Comparison of ENCODE assay signal across 1 cellular context in the genomic region with DNA sequence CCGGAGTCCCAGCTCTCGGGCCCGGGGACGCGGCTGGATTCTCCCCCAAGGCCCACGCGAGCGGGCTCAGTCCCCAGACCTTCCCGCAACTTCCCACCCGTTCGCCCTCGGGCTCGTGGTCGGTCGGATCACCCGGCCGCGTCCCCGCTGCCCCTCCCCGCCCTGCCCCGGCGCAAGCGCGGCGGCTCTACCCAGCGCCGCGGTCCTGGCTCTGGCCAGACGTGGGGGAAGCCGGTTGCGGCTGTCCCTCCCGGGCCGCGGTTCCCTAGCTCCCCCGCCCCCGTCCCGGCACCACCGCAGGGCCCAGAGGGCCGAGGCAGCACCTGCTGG.
TF ChIP-seq lines count a peak whose summit lies in the region.

No MANE protein-coding gene starts in this region.

TF ChIP-seq in HepG2, 621 proteins besides CTCF, POLR2A, EP300 and RAD21 (continued from another document and continues in another):
- TF ChIP-seq RARA (CRISPR knock-in tag; IDR thresholded peaks at IDR 0.05) (no peak), FOXO1 (CRISPR knock-in tag; IDR thresholded peaks at IDR 0.05) (no peak), ZNF256 (CRISPR knock-in tag; conservative IDR thresholded peaks at IDR 0.05) (0 out of 2 replicates have a peak, but pooled peaks have one; percentile 29), FIP1L1 (IDR thresholded peaks at IDR 0.05; ENCODE audit: borderline replicate concordance, insufficient read depth, low read depth, low read length) (no peak), ZNF354B (CRISPR knock-in tag; IDR thresholded peaks at IDR 0.05) (no peak; the same call in none of the 2 replicates), KLF16 (CRISPR knock-in tag; IDR thresholded peaks at IDR 0.05) (no peak), ZNF549 (CRISPR knock-in tag; IDR thresholded peaks at IDR 0.05) (no peak), ZFP36 (IDR thresholded peaks at IDR 0.05; ENCODE audit: borderline replicate concordance, low read depth, low read length, partially characterized antibody) (no peak), ZNF883 (CRISPR knock-in tag; IDR thresholded peaks at IDR 0.05; ENCODE audit: not compliant biosample characterization) (no peak), CHD2 (IDR thresholded peaks at IDR 0.05; ENCODE audit: low read depth, low read length) (no peak), IKZF4 (CRISPR knock-in tag; IDR thresholded peaks at IDR 0.05; ENCODE audit: borderline replicate concordance, low read depth, not compliant biosample characterization) (no peak), KDM2A (CRISPR knock-in tag; IDR thresholded peaks at IDR 0.05; ENCODE audit: borderline replicate concordance, low read depth) (no peak), ZNF619 (CRISPR knock-in tag; IDR thresholded peaks at IDR 0.05) (no peak), HNF4G (IDR thresholded peaks at IDR 0.05; ENCODE audit: borderline replicate concordance, low read depth, low read length) (no peak), HNF4G (CRISPR knock-in tag; IDR thresholded peaks at IDR 0.05; ENCODE audit: borderline replicate concordance, low read depth) (no peak), ZFP41 (CRISPR knock-in tag; IDR thresholded peaks at IDR 0.05; ENCODE audit: borderline replicate concordance) (no peak), CCDC6 (CRISPR knock-in tag; IDR thresholded peaks at IDR 0.05) (no peak), AKAP8 (CRISPR knock-in tag; IDR thresholded peaks at IDR 0.05) (no peak)
- TF ChIP-seq, protein P1, sequence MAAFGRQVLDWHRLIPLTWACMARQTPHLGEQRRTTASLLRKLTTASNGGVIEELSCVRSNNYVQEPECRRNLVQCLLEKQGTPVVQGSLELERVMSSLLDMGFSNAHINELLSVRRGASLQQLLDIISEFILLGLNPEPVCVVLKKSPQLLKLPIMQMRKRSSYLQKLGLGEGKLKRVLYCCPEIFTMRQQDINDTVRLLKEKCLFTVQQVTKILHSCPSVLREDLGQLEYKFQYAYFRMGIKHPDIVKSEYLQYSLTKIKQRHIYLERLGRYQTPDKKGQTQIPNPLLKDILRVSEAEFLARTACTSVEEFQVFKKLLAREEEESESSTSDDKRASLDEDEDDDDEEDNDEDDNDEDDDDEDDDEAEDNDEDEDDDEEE (CRISPR knock-in tag; IDR thresholded peaks at IDR 0.05) = no peak
- TF ChIP-seq, protein P2, sequence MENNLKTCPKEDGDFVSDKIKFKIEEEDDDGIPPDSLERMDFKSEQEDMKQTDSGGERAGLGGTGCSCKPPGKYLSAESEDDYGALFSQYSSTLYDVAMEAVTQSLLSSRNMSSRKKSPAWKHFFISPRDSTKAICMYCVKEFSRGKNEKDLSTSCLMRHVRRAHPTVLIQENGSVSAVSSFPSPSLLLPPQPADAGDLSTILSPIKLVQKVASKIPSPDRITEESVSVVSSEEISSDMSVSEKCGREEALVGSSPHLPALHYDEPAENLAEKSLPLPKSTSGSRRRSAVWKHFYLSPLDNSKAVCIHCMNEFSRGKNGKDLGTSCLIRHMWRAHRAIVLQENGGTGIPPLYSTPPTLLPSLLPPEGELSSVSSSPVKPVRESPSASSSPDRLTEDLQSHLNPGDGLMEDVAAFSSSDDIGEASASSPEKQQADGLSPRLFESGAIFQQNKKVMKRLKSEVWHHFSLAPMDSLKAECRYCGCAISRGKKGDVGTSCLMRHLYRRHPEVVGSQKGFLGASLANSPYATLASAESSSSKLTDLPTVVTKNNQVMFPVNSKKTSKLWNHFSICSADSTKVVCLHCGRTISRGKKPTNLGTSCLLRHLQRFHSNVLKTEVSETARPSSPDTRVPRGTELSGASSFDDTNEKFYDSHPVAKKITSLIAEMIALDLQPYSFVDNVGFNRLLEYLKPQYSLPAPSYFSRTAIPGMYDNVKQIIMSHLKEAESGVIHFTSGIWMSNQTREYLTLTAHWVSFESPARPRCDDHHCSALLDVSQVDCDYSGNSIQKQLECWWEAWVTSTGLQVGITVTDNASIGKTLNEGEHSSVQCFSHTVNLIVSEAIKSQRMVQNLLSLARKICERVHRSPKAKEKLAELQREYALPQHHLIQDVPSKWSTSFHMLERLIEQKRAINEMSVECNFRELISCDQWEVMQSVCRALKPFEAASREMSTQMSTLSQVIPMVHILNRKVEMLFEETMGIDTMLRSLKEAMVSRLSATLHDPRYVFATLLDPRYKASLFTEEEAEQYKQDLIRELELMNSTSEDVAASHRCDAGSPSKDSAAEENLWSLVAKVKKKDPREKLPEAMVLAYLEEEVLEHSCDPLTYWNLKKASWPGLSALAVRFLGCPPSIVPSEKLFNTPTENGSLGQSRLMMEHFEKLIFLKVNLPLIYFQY (CRISPR knock-in tag; IDR thresholded peaks at IDR 0.05; ENCODE audit: borderline replicate concordance) = no peak
- TF ChIP-seq, protein P3, sequence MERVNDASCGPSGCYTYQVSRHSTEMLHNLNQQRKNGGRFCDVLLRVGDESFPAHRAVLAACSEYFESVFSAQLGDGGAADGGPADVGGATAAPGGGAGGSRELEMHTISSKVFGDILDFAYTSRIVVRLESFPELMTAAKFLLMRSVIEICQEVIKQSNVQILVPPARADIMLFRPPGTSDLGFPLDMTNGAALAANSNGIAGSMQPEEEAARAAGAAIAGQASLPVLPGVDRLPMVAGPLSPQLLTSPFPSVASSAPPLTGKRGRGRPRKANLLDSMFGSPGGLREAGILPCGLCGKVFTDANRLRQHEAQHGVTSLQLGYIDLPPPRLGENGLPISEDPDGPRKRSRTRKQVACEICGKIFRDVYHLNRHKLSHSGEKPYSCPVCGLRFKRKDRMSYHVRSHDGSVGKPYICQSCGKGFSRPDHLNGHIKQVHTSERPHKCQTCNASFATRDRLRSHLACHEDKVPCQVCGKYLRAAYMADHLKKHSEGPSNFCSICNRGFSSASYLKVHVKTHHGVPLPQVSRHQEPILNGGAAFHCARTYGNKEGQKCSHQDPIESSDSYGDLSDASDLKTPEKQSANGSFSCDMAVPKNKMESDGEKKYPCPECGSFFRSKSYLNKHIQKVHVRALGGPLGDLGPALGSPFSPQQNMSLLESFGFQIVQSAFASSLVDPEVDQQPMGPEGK (CRISPR knock-in tag; IDR thresholded peaks at IDR 0.05) = no peak
- TF ChIP-seq, protein P4, sequence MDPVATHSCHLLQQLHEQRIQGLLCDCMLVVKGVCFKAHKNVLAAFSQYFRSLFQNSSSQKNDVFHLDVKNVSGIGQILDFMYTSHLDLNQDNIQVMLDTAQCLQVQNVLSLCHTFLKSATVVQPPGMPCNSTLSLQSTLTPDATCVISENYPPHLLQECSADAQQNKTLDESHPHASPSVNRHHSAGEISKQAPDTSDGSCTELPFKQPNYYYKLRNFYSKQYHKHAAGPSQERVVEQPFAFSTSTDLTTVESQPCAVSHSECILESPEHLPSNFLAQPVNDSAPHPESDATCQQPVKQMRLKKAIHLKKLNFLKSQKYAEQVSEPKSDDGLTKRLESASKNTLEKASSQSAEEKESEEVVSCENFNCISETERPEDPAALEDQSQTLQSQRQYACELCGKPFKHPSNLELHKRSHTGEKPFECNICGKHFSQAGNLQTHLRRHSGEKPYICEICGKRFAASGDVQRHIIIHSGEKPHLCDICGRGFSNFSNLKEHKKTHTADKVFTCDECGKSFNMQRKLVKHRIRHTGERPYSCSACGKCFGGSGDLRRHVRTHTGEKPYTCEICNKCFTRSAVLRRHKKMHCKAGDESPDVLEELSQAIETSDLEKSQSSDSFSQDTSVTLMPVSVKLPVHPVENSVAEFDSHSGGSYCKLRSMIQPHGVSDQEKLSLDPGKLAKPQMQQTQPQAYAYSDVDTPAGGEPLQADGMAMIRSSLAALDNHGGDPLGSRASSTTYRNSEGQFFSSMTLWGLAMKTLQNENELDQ (CRISPR knock-in tag; IDR thresholded peaks at IDR 0.05; ENCODE audit: borderline replicate concordance) = no peak
- TF ChIP-seq, protein P5, sequence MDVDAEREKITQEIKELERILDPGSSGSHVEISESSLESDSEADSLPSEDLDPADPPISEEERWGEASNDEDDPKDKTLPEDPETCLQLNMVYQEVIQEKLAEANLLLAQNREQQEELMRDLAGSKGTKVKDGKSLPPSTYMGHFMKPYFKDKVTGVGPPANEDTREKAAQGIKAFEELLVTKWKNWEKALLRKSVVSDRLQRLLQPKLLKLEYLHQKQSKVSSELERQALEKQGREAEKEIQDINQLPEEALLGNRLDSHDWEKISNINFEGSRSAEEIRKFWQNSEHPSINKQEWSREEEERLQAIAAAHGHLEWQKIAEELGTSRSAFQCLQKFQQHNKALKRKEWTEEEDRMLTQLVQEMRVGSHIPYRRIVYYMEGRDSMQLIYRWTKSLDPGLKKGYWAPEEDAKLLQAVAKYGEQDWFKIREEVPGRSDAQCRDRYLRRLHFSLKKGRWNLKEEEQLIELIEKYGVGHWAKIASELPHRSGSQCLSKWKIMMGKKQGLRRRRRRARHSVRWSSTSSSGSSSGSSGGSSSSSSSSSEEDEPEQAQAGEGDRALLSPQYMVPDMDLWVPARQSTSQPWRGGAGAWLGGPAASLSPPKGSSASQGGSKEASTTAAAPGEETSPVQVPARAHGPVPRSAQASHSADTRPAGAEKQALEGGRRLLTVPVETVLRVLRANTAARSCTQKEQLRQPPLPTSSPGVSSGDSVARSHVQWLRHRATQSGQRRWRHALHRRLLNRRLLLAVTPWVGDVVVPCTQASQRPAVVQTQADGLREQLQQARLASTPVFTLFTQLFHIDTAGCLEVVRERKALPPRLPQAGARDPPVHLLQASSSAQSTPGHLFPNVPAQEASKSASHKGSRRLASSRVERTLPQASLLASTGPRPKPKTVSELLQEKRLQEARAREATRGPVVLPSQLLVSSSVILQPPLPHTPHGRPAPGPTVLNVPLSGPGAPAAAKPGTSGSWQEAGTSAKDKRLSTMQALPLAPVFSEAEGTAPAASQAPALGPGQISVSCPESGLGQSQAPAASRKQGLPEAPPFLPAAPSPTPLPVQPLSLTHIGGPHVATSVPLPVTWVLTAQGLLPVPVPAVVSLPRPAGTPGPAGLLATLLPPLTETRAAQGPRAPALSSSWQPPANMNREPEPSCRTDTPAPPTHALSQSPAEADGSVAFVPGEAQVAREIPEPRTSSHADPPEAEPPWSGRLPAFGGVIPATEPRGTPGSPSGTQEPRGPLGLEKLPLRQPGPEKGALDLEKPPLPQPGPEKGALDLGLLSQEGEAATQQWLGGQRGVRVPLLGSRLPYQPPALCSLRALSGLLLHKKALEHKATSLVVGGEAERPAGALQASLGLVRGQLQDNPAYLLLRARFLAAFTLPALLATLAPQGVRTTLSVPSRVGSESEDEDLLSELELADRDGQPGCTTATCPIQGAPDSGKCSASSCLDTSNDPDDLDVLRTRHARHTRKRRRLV (CRISPR knock-in tag; IDR thresholded peaks at IDR 0.05) = no peak
- TF ChIP-seq, protein P6, sequence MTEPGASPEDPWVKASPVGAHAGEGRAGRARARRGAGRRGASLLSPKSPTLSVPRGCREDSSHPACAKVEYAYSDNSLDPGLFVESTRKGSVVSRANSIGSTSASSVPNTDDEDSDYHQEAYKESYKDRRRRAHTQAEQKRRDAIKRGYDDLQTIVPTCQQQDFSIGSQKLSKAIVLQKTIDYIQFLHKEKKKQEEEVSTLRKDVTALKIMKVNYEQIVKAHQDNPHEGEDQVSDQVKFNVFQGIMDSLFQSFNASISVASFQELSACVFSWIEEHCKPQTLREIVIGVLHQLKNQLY (CRISPR knock-in tag; IDR thresholded peaks at IDR 0.05) = peak; percentile 19; the same call in 1 of the 2 replicates
- TF ChIP-seq, protein P7, sequence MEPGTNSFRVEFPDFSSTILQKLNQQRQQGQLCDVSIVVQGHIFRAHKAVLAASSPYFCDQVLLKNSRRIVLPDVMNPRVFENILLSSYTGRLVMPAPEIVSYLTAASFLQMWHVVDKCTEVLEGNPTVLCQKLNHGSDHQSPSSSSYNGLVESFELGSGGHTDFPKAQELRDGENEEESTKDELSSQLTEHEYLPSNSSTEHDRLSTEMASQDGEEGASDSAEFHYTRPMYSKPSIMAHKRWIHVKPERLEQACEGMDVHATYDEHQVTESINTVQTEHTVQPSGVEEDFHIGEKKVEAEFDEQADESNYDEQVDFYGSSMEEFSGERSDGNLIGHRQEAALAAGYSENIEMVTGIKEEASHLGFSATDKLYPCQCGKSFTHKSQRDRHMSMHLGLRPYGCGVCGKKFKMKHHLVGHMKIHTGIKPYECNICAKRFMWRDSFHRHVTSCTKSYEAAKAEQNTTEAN (CRISPR knock-in tag; conservative IDR thresholded peaks at IDR 0.05) = no peak
- TF ChIP-seq, protein P8, sequence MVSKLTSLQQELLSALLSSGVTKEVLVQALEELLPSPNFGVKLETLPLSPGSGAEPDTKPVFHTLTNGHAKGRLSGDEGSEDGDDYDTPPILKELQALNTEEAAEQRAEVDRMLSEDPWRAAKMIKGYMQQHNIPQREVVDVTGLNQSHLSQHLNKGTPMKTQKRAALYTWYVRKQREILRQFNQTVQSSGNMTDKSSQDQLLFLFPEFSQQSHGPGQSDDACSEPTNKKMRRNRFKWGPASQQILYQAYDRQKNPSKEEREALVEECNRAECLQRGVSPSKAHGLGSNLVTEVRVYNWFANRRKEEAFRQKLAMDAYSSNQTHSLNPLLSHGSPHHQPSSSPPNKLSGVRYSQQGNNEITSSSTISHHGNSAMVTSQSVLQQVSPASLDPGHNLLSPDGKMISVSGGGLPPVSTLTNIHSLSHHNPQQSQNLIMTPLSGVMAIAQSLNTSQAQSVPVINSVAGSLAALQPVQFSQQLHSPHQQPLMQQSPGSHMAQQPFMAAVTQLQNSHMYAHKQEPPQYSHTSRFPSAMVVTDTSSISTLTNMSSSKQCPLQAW (CRISPR knock-in tag; IDR thresholded peaks at IDR 0.05) = no peak
- TF ChIP-seq, protein P9, sequence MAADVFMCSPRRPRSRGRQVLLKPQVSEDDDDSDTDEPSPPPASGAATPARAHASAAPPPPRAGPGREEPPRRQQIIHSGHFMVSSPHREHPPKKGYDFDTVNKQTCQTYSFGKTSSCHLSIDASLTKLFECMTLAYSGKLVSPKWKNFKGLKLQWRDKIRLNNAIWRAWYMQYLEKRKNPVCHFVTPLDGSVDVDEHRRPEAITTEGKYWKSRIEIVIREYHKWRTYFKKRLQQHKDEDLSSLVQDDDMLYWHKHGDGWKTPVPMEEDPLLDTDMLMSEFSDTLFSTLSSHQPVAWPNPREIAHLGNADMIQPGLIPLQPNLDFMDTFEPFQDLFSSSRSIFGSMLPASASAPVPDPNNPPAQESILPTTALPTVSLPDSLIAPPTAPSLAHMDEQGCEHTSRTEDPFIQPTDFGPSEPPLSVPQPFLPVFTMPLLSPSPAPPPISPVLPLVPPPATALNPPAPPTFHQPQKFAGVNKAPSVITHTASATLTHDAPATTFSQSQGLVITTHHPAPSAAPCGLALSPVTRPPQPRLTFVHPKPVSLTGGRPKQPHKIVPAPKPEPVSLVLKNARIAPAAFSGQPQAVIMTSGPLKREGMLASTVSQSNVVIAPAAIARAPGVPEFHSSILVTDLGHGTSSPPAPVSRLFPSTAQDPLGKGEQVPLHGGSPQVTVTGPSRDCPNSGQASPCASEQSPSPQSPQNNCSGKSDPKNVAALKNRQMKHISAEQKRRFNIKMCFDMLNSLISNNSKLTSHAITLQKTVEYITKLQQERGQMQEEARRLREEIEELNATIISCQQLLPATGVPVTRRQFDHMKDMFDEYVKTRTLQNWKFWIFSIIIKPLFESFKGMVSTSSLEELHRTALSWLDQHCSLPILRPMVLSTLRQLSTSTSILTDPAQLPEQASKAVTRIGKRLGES (CRISPR knock-in tag; IDR thresholded peaks at IDR 0.05; ENCODE audit: borderline replicate concordance) = no peak
- TF ChIP-seq, protein P10, sequence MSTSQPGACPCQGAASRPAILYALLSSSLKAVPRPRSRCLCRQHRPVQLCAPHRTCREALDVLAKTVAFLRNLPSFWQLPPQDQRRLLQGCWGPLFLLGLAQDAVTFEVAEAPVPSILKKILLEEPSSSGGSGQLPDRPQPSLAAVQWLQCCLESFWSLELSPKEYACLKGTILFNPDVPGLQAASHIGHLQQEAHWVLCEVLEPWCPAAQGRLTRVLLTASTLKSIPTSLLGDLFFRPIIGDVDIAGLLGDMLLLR (CRISPR knock-in tag; IDR thresholded peaks at IDR 0.05) = peak; percentile 58; the same call in 1 of the 2 replicates
- TF ChIP-seq, protein P11, sequence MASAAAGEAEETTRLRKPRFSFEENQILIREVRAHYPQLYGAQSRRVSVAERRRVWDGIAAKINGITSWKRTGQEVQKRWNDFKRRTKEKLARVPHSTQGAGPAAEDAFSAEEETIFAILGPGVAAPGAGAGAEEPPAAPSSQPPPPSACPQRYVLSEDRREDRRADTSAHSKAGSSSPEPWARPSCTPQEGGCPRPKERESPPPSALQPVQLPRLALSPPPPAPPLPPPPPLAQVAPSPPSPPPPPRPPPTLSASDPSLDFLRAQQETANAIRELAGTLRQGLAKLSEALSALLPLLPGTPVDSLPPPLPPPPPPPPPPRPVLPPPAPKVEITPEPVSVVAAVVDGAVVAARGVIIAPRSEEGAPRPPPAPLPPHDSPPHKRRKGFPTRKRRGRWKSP (CRISPR knock-in tag; IDR thresholded peaks at IDR 0.05) = no peak
